7 cellular contexts compared by ENCODE assay signal in genomic region chr19:639251-640155, GRCh38. TPM values are rescaled to one million over a fixed set of nuclear protein-coding genes. Genes with fewer than 3 reads are reported as not detected.
DNase-seq lines count a peak whose midpoint lies in the region; ATAC-seq, FAIRE-seq and TF ChIP-seq lines count a peak whose summit lies in the region.

TSS of gene FGF22 (plus strand) at chr19:639879. CDS start at chr19:639926, 47 bp downstream.

- no peak within 1 kb of the TSS for H3K4me3 ChIP-seq in mucosa of descending colon

- intact Hi-C loops in mucosa of descending colon (cut with DNase I, micrococcal nuclease), result no loop called here

- peak; percentile 56 for FAIRE-seq in GM18507 (lab: Jason Lieb, UNC)

- H3K9me3 ChIP-seq in mucosa of descending colon, result no peaks in the 10 kb centered on the region

- H3K36me3 ChIP-seq in mucosa of descending colon (ENCODE audit: low read depth), result no peaks in the 10 kb centered on the region

- TF ChIP-seq CTCF in mucosa of descending colon (IDR thresholded peaks at IDR 0.05), result no peak

- peak; percentile 89 for DNase-seq in GM18507 (ENCODE audit: extremely low spot score, insufficient read length, low read depth)
- peak; percentile 62 for DNase-seq in NOMO-1 treated with dmso at 0.1 percent for 144 hours (lab: John Stamatoyannopoulos, UW; ENCODE audit: unreplicated experiment)
- peak; percentile 90 for DNase-seq in activated T-cell treated with anti-CD3 and anti-CD28 coated beads for 24 hours (ENCODE audit: low read depth)
- peak; percentile 39 for DNase-seq in epithelial cell of prostate (ENCODE audit: low read depth, low spot score)
- peak; percentile 94 to 98 (median 97) for DNase-seq in mucosa of descending colon
- DNase-seq in stimulated activated CD8-positive, alpha-beta memory T cell treated with anti-CD3 and anti-CD28 coated beads, Interleukin-15, amount 100 ng/mL, for 4 hours (ENCODE audit: low read depth in 2 of 2), result peak; percentile 91 to 92

- ATAC-seq in HG03457 (IDR thresholded peaks at IDR 0.05; ENCODE audit: unreplicated experiment), result peak; percentile 30
- peak; percentile 96 for ATAC-seq in mucosa of descending colon

- H3K27ac ChIP-seq in epithelial cell of prostate, result no peak within 1 kb of the TSS

- peaks cover 17% of the 10 kb centered on the region for H3K4me1 ChIP-seq in mucosa of descending colon (ENCODE audit: low read depth)

RNA-seq across cellular contexts. Expression of gene FGF22, which starts in this region (rescaled TPM):
- total RNA-seq in mucosa of descending colon, result under 1 TPM in 2 of 3 donors, not detected in 1; 0.23 to 0.82 TPM

Comparison
In these comparisons a context has a peak if more than half of its experiments do, and no peak if none do; other contexts are left out.
1. Peak in DNase-seq and ATAC-seq in mucosa of descending colon; RNA of the gene not detected or under 1 TPM.
2. DNase-seq: peak in every context shown above with its lines; median percentile 97 in mucosa of descending colon; 92 in stimulated activated CD8-positive, alpha-beta memory T cell treated with anti-CD3 and anti-CD28 coated beads, Interleukin-15, amount 100 ng/mL, for 4 hours; 90 in activated T-cell treated with anti-CD3 and anti-CD28 coated beads for 24 hours; 89 in GM18507; 62 in NOMO-1 treated with dmso at 0.1 percent for 144 hours; 39 in epithelial cell of prostate.